8 cellular contexts compared by ENCODE assay signal in genomic region chr16:83808573-83809014, GRCh38. TPM values are rescaled to one million over a fixed set of nuclear protein-coding genes. Genes with fewer than 3 reads are reported as not detected.
DNase-seq lines count a peak whose midpoint lies in the region; ATAC-seq lines count a peak whose summit lies in the region.

No MANE protein-coding gene starts in this region.

- H3K27me3 Mint-ChIP-seq in activated T-helper 1 cell treated with anti-CD3 and anti-CD28 coated beads, Interleukin-12 subunit alpha, Interleukin-12 subunit beta, Interleukin-2, Interleukin-4 antibody, amounts not matched to agents 30 ng/mL and 10 ng/mL and 1 ng/mL, durations not matched to agents 14 hours and 24 hours and 36 hours (ENCODE audit: insufficient read depth) = peaks cover 1% of the 10 kb centered on the region
- H3K27me3 Mint-ChIP-seq in stimulated activated naive CD8-positive, alpha-beta T cell treated with anti-CD3 and anti-CD28 coated beads, Interleukin-15, amount 100 ng/mL, for 72 hours = no peaks in the 10 kb centered on the region

- H3K4me3 Mint-ChIP-seq in activated T-helper 1 cell treated with anti-CD3 and anti-CD28 coated beads, Interleukin-12 subunit alpha, Interleukin-12 subunit beta, Interleukin-2, Interleukin-4 antibody, amounts not matched to agents 30 ng/mL and 10 ng/mL and 1 ng/mL, durations not matched to agents 14 hours and 24 hours and 36 hours = peak overlapping the region; percentile 98
- H3K4me3 Mint-ChIP-seq in stimulated activated naive CD8-positive, alpha-beta T cell treated with anti-CD3 and anti-CD28 coated beads, Interleukin-15, amount 100 ng/mL, for 72 hours = peak overlapping the region; percentile 92 to 99

- peak overlapping the region; percentile 78 for H3K4me3 ChIP-seq in iPS-18a (ENCODE audit: low read length)

- peaks cover 19% of the 10 kb centered on the region for H3K36me3 Mint-ChIP-seq in activated T-helper 1 cell treated with anti-CD3 and anti-CD28 coated beads, Interleukin-12 subunit alpha, Interleukin-12 subunit beta, Interleukin-2, Interleukin-4 antibody, amounts not matched to agents 30 ng/mL and 10 ng/mL and 1 ng/mL, durations not matched to agents 14 hours and 24 hours and 36 hours (ENCODE audit: low read depth)

- no peak overlapping the region for H3K27ac ChIP-seq in iPS-18a (ENCODE audit: low read length)

- peak overlapping the region; percentile 74 for H3K9ac ChIP-seq in iPS-18a (ENCODE audit: low read length)

- H3K4me1 ChIP-seq in iPS-18a (ENCODE audit: control insufficient read depth, low read depth, low read length) = peaks cover 11% of the 10 kb centered on the region

- ATAC-seq in stimulated activated naive CD8-positive, alpha-beta T cell treated with anti-CD3 and anti-CD28 coated beads, Interleukin-15, amount 100 ng/mL, for 72 hours = no peak
- ATAC-seq in GM18861 (IDR thresholded peaks at IDR 0.05; ENCODE audit: unreplicated experiment) (no peak), HG02642 (IDR thresholded peaks at IDR 0.05; ENCODE audit: poor library complexity, unreplicated experiment) (no peak)

- intact Hi-C loops in activated T-helper 1 cell treated with anti-CD3 and anti-CD28 coated beads, Interleukin-12 subunit alpha, Interleukin-12 subunit beta, Interleukin-2, Interleukin-4 antibody, amounts not matched to agents 30 ng/mL and 10 ng/mL and 1 ng/mL, durations not matched to agents 14 hours and 24 hours and 36 hours (cut with micrococcal nuclease) = loop anchor here (5.0 kb wide), 3 partner anchors 379 to 1989 kb away; partner anchors contain the start of genes COX4I1, EMC8, KIAA0513 and TAF1C

- H3K4me1 Mint-ChIP-seq in activated T-helper 1 cell treated with anti-CD3 and anti-CD28 coated beads, Interleukin-12 subunit alpha, Interleukin-12 subunit beta, Interleukin-2, Interleukin-4 antibody, amounts not matched to agents 30 ng/mL and 10 ng/mL and 1 ng/mL, durations not matched to agents 14 hours and 24 hours and 36 hours (ENCODE audit: low read depth) = peaks cover 30% of the 10 kb centered on the region
- H3K4me1 Mint-ChIP-seq in stimulated activated naive CD8-positive, alpha-beta T cell treated with anti-CD3 and anti-CD28 coated beads, Interleukin-15, amount 100 ng/mL, for 72 hours = peaks cover 52% of the 10 kb centered on the region

- peak overlapping the region; percentile 95 for H3K27ac Mint-ChIP-seq in activated T-helper 1 cell treated with anti-CD3 and anti-CD28 coated beads, Interleukin-12 subunit alpha, Interleukin-12 subunit beta, Interleukin-2, Interleukin-4 antibody, amounts not matched to agents 30 ng/mL and 10 ng/mL and 1 ng/mL, durations not matched to agents 14 hours and 24 hours and 36 hours
- peak overlapping the region; percentile 96 to 98 for H3K27ac Mint-ChIP-seq in stimulated activated naive CD8-positive, alpha-beta T cell treated with anti-CD3 and anti-CD28 coated beads, Interleukin-15, amount 100 ng/mL, for 72 hours

- no peaks in the 10 kb centered on the region for H3K27me3 ChIP-seq in iPS-18a (ENCODE audit: control insufficient read depth, insufficient read depth, low read length)

- H3K9me3 Mint-ChIP-seq in activated T-helper 1 cell treated with anti-CD3 and anti-CD28 coated beads, Interleukin-12 subunit alpha, Interleukin-12 subunit beta, Interleukin-2, Interleukin-4 antibody, amounts not matched to agents 30 ng/mL and 10 ng/mL and 1 ng/mL, durations not matched to agents 14 hours and 24 hours and 36 hours = no peaks in the 10 kb centered on the region
- peaks cover 0 to 7% of the 10 kb centered on the region in 2 donors for H3K9me3 Mint-ChIP-seq in stimulated activated naive CD8-positive, alpha-beta T cell treated with anti-CD3 and anti-CD28 coated beads, Interleukin-15, amount 100 ng/mL, for 72 hours

- peaks cover 25% of the 10 kb centered on the region for H3K36me3 ChIP-seq in iPS-18a (ENCODE audit: control insufficient read depth, low read depth, low read length)

- no peaks in the 10 kb centered on the region for H3K9me3 ChIP-seq in iPS-18a (ENCODE audit: control insufficient read depth, low read depth, low read length)

- DNase-seq in DMS53 (lab: John Stamatoyannopoulos, UW) = peak; percentile 48
- DNase-seq in DMS53 treated with DMSO at 0.1 percent for 48 hours (lab: John Stamatoyannopoulos, UW; ENCODE audit: unreplicated experiment) = no peak
- no peak for DNase-seq in activated T-helper 1 cell treated with anti-CD3 and anti-CD28 coated beads, Interleukin-12 subunit alpha, Interleukin-12 subunit beta, Interleukin-2, Interleukin-4 antibody, amounts not matched to agents 30 ng/mL and 10 ng/mL and 1 ng/mL, durations not matched to agents 14 hours and 24 hours and 36 hours (ENCODE audit: low spot score)
- DNase-seq in stimulated activated naive CD8-positive, alpha-beta T cell treated with anti-CD3 and anti-CD28 coated beads, Interleukin-15, amount 100 ng/mL, for 72 hours = no peak
- no peak for DNase-seq in cerebellar cortex (ENCODE audit: low spot score)

RNA-seq across cellular contexts. Expression of gene HSBP1, which starts 0.8 kb away (rescaled TPM):
- 112 and 115 TPM in 2 replicates for total RNA-seq in activated T-helper 1 cell treated with anti-CD3 and anti-CD28 coated beads, Interleukin-12 subunit alpha, Interleukin-12 subunit beta, Interleukin-2, Interleukin-4 antibody, amounts not matched to agents 30 ng/mL and 10 ng/mL and 1 ng/mL, durations not matched to agents 14 hours and 24 hours and 36 hours
